Comparison of ENCODE assay signal across 21 cellular contexts in the genomic region with DNA sequence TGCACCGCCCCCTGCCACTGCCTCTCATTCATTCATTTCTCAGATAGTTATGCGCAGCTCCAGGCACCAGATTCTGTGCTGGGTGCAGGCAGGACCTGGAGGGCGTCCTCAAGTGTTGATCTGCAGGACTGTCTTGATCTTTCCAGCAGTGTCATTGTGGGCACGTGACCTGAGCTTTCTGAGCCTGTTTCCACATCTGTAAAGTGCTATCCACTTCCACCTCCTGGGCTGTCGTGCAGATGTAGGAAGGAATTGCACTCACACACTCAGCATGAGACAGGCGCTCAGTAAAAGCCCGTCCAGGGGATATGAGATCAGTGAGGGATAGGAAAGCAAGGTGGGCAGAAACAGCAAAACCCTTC. TPM values are rescaled to one million over a fixed set of nuclear protein-coding genes. Genes with fewer than 3 reads are reported as not detected.
DNase-seq lines count a peak whose midpoint lies in the region; ATAC-seq and TF ChIP-seq lines count a peak whose summit lies in the region.
"Had no signal": no experiment of that assay in that cellular context is flagged by ENCODE, and none has a peak within 500 bp of the region (broad histone marks: within the 10 kb centered on the region; RNA-seq: fewer than 3 reads in every experiment).

No MANE protein-coding gene starts in this region.

- H2BK120ac ChIP-seq in trophoblast cell (ENCODE audit: insufficient read depth, low read length, poor library complexity) = no peak overlapping the region

- no peak overlapping the region for H3K18ac ChIP-seq in trophoblast cell (ENCODE audit: low read length)

- DNase-seq in CD14-positive monocyte (ENCODE audit: low spot score) (peak; percentile 73), mucosa of descending colon (peak in 1 of 3 donors; percentile 15), neural progenitor cell (ENCODE audit: low spot score) (no peak), trophoblast cell (no peak), NCI-H446 treated with DMSO at 0.1 percent for 48 hours (lab: John Stamatoyannopoulos, UW) (no peak)
- DNase-seq in activated CD8-positive, alpha-beta T cell treated with anti-CD3 and anti-CD28 coated beads for 36 hours = no peak
- DNase-seq in activated CD8-positive, alpha-beta memory T cell treated with anti-CD3 and anti-CD28 coated beads, Interleukin-2, amount 10 ng/mL, durations not matched to agents 7 days and 5 days = no peak
- DNase-seq: NCI-H146, RPMI8226, testis, WERI-Rb-1 had no signal

- H3K27me3 Mint-ChIP-seq in CD14-positive monocyte (ENCODE audit: low read depth in 3 of 3) = peaks cover 0 to 2% (median 0%) of the 10 kb centered on the region in 3 donors
- no peaks in the 10 kb centered on the region for H3K27me3 Mint-ChIP-seq in activated CD8-positive, alpha-beta T cell treated with anti-CD3 and anti-CD28 coated beads for 36 hours
- H3K27me3 Mint-ChIP-seq in activated CD8-positive, alpha-beta memory T cell treated with anti-CD3 and anti-CD28 coated beads, Interleukin-2, amount 10 ng/mL, durations not matched to agents 7 days and 5 days = no peaks in the 10 kb centered on the region
- H3K27me3 Mint-ChIP-seq in neural progenitor cell (ENCODE audit: insufficient read depth, low read depth) = peaks cover 4% of the 10 kb centered on the region
- H3K27me3 Mint-ChIP-seq: progenitor cell of endocrine pancreas, T-cell had no signal

- CTCF ChIA-PET in activated CD8-positive, alpha-beta T cell treated with anti-CD3 and anti-CD28 coated beads for 36 hours (lab: Charles Lee) = interaction anchor here (1.3 to 1.7 kb wide), 2 partner anchors 10 to 23 kb away, joined by 5 to 9 read pairs; a partner anchor contains a TSS
- CTCF ChIA-PET in activated CD8-positive, alpha-beta memory T cell treated with anti-CD3 and anti-CD28 coated beads, Interleukin-2, amount 10 ng/mL, durations not matched to agents 7 days and 5 days (lab: Charles Lee) = interaction anchor here (1.0 to 2.2 kb wide), 6 partner anchors 10 to 77 kb away, joined by 3 to 7 read pairs (median 4); no protein-coding TSS in a partner anchor

- H3K36me3 ChIP-seq in KOPT-K1 (ENCODE audit: insufficient read depth, low read length) (peaks cover 93% of the 10 kb centered on the region), mucosa of descending colon (ENCODE audit: low read depth) (peaks cover 12% of the 10 kb centered on the region), neural progenitor cell (no peaks in the 10 kb centered on the region), trophoblast cell (ENCODE audit: control insufficient read depth in 1 of 2, insufficient read depth in 2 of 2, low read length in 2 of 2) (peaks cover 76 to 81% of the 10 kb centered on the region in 2 experiments)

- H3K27ac Mint-ChIP-seq in CD14-positive monocyte (peak overlapping the region; percentile 96 to 98 (median 98)), neural progenitor cell (no peak overlapping the region)
- peak overlapping the region; percentile 62 for H3K27ac Mint-ChIP-seq in activated CD8-positive, alpha-beta T cell treated with anti-CD3 and anti-CD28 coated beads for 36 hours
- no peak overlapping the region for H3K27ac Mint-ChIP-seq in activated CD8-positive, alpha-beta memory T cell treated with anti-CD3 and anti-CD28 coated beads, Interleukin-2, amount 10 ng/mL, durations not matched to agents 7 days and 5 days
- H3K27ac Mint-ChIP-seq: progenitor cell of endocrine pancreas had no signal

- TF ChIP-seq CTCF in CD14-positive monocyte (IDR thresholded peaks at IDR 0.05) (no peak), mucosa of descending colon (IDR thresholded peaks at IDR 0.05) (no peak), neural progenitor cell (IDR thresholded peaks at IDR 0.05) (no peak)
- TF ChIP-seq CTCF in activated CD8-positive, alpha-beta T cell treated with anti-CD3 and anti-CD28 coated beads for 36 hours (IDR thresholded peaks at IDR 0.05) = no peak

- H3K9me3 ChIP-seq in KOPT-K1 (ENCODE audit: insufficient read depth, low read length, poor library complexity, severe bottlenecking) (no peaks in the 10 kb centered on the region), mucosa of descending colon (no peaks in the 10 kb centered on the region), neural progenitor cell (ENCODE audit: low read depth) (no peaks in the 10 kb centered on the region), trophoblast cell (ENCODE audit: insufficient read depth, low read depth, low read length) (no peaks in the 10 kb centered on the region)
- H3K9me3 ChIP-seq: HAP-1, testis had no signal

- H4K8ac ChIP-seq in trophoblast cell (ENCODE audit: low read depth, low read length) = no peak overlapping the region

- H3K4me1 Mint-ChIP-seq in CD14-positive monocyte (peaks cover 37% of the 10 kb centered on the region), neural progenitor cell (no peaks in the 10 kb centered on the region)
- H3K4me1 Mint-ChIP-seq in activated CD8-positive, alpha-beta T cell treated with anti-CD3 and anti-CD28 coated beads for 36 hours (ENCODE audit: low read depth) = peaks cover 10% of the 10 kb centered on the region
- peaks cover 15% of the 10 kb centered on the region for H3K4me1 Mint-ChIP-seq in activated CD8-positive, alpha-beta memory T cell treated with anti-CD3 and anti-CD28 coated beads, Interleukin-2, amount 10 ng/mL, durations not matched to agents 7 days and 5 days

- H3K23ac ChIP-seq in trophoblast cell (ENCODE audit: low read length) = no peak overlapping the region

- H3K4ac ChIP-seq in trophoblast cell (ENCODE audit: low read depth, low read length) = no peak overlapping the region

- no peak overlapping the region for H3K14ac ChIP-seq in trophoblast cell (ENCODE audit: low read length)

- no peaks in the 10 kb centered on the region for H4K20me1 ChIP-seq in neural progenitor cell (ENCODE audit: low read depth)

- H3K36me3 Mint-ChIP-seq in CD14-positive monocyte (peaks cover 83 to 89% of the 10 kb centered on the region in 2 donors), neural progenitor cell (peaks cover 50% of the 10 kb centered on the region)
- peaks cover 61% of the 10 kb centered on the region for H3K36me3 Mint-ChIP-seq in activated CD8-positive, alpha-beta T cell treated with anti-CD3 and anti-CD28 coated beads for 36 hours (ENCODE audit: low read depth)
- H3K36me3 Mint-ChIP-seq in activated CD8-positive, alpha-beta memory T cell treated with anti-CD3 and anti-CD28 coated beads, Interleukin-2, amount 10 ng/mL, durations not matched to agents 7 days and 5 days = peaks cover 44% of the 10 kb centered on the region

- no peaks in the 10 kb centered on the region for H3K79me1 ChIP-seq in trophoblast cell (ENCODE audit: low read length)

- no peak overlapping the region for H2AK5ac ChIP-seq in trophoblast cell (ENCODE audit: low read length)

- H2BK12ac ChIP-seq in trophoblast cell (ENCODE audit: low read length) = no peak overlapping the region

- no peak for ATAC-seq in activated CD8-positive, alpha-beta T cell treated with anti-CD3 and anti-CD28 coated beads for 36 hours
- peak; percentile 37 for ATAC-seq in mucosa of descending colon
- no peak for ATAC-seq in activated CD8-positive, alpha-beta memory T cell treated with anti-CD3 and anti-CD28 coated beads, Interleukin-2, amount 10 ng/mL, durations not matched to agents 7 days and 5 days
- ATAC-seq: esophagus mucosa had no signal

- no peaks in the 10 kb centered on the region for H3K9me3 Mint-ChIP-seq in CD14-positive monocyte
- no peaks in the 10 kb centered on the region for H3K9me3 Mint-ChIP-seq in activated CD8-positive, alpha-beta T cell treated with anti-CD3 and anti-CD28 coated beads for 36 hours
- H3K9me3 Mint-ChIP-seq in activated CD8-positive, alpha-beta memory T cell treated with anti-CD3 and anti-CD28 coated beads, Interleukin-2, amount 10 ng/mL, durations not matched to agents 7 days and 5 days (ENCODE audit: low read depth) = no peaks in the 10 kb centered on the region
- H3K9me3 Mint-ChIP-seq in neural progenitor cell = no peaks in the 10 kb centered on the region
- H3K9me3 Mint-ChIP-seq: activated T-helper 2 cell treated with anti-CD3 and anti-CD28 coated beads, Interferon-gamma antibody, Interleukin-2, Interleukin-4, amounts not matched to agents 10 μg/mL and 5 μg/mL and 100 μg/mL, durations not matched to agents 14 hours and 24 hours and 36 hours; T-cell had no signal

- H3K79me2 ChIP-seq in neural progenitor cell (ENCODE audit: low read depth) (no peaks in the 10 kb centered on the region), trophoblast cell (ENCODE audit: control insufficient read depth, insufficient read depth, low read length, poor library complexity) (no peaks in the 10 kb centered on the region)

- H2BK5ac ChIP-seq in trophoblast cell (ENCODE audit: low read depth, low read length, poor library complexity) = no peak overlapping the region

- H3K4me3 ChIP-seq in mucosa of descending colon = no peak overlapping the region
- H3K4me3 ChIP-seq in neural progenitor cell = no peak overlapping the region
- H3K4me3 ChIP-seq in trophoblast cell (ENCODE audit: low read depth, low read length) = no peak overlapping the region
- H3K4me3 ChIP-seq: cardiac muscle cell, HAP-1, testis had no signal

- peak overlapping the region; percentile 41 for H3K27ac ChIP-seq in KOPT-K1 (ENCODE audit: low read depth, low read length, poor library complexity, severe bottlenecking)
- no peak overlapping the region for H3K27ac ChIP-seq in neural progenitor cell
- H3K27ac ChIP-seq in trophoblast cell (ENCODE audit: low read depth, low read length) = no peak overlapping the region
- H3K27ac ChIP-seq: cardiac muscle cell, KMS-11, testis, WERI-Rb-1 had no signal

- WGBS in trophoblast cell (ENCODE audit: extremely low coverage, insufficient coverage, insufficient read length) = no CpG with 5 or more reads among the region's 7 CpGs

- peaks cover 6% of the 10 kb centered on the region for H3F3A ChIP-seq in neural progenitor cell (ENCODE audit: low read depth)

- H3K9ac ChIP-seq in neural progenitor cell (no peak overlapping the region), trophoblast cell (ENCODE audit: low read length) (no peak overlapping the region)
- H3K9ac ChIP-seq: KMS-11 had no signal

- intact Hi-C loops in CD14-positive monocyte (cut with micrococcal nuclease) = loop anchor here in 1 of 2 donors (5.0 kb wide), 1 partner anchor 77 kb away; no protein-coding TSS in a partner anchor
- intact Hi-C loops in activated CD8-positive, alpha-beta T cell treated with anti-CD3 and anti-CD28 coated beads for 36 hours (cut with micrococcal nuclease) = no loop called here
- intact Hi-C loops in mucosa of descending colon (cut with DNase I, micrococcal nuclease) = no loop called here

- no peak overlapping the region for H4K91ac ChIP-seq in trophoblast cell (ENCODE audit: low read depth, low read length)

- POLR2A ChIA-PET in activated CD8-positive, alpha-beta T cell treated with anti-CD3 and anti-CD28 coated beads for 36 hours (lab: Charles Lee) = no interaction called here

- H3K4me1 ChIP-seq in mucosa of descending colon (ENCODE audit: low read depth) (no peaks in the 10 kb centered on the region), neural progenitor cell (no peaks in the 10 kb centered on the region), trophoblast cell (ENCODE audit: control insufficient read depth in 1 of 2, insufficient read depth in 2 of 2, low read length in 2 of 2) (no peaks in the 10 kb centered on the region)
- H3K4me1 ChIP-seq: HAP-1, testis had no signal

- no peak overlapping the region for H4K12ac ChIP-seq in trophoblast cell (ENCODE audit: low read depth, low read length)

- no peaks in the 10 kb centered on the region for H3K27me3 ChIP-seq in neural progenitor cell
- H3K27me3 ChIP-seq in trophoblast cell (ENCODE audit: insufficient read depth, low read length) = no peaks in the 10 kb centered on the region
- H3K27me3 ChIP-seq: cardiac muscle cell, testis had no signal

- no peak overlapping the region for H2AFZ ChIP-seq in neural progenitor cell (replicated peaks)
- no peak overlapping the region for H2AFZ ChIP-seq in trophoblast cell (ENCODE audit: insufficient read depth, low read length, poor library complexity)

- H3K4me3 Mint-ChIP-seq in CD14-positive monocyte (peak overlapping the region; percentile 75 to 94), neural progenitor cell (no peak overlapping the region)
- H3K4me3 Mint-ChIP-seq in activated CD8-positive, alpha-beta T cell treated with anti-CD3 and anti-CD28 coated beads for 36 hours = no peak overlapping the region
- H3K4me3 Mint-ChIP-seq in activated CD8-positive, alpha-beta memory T cell treated with anti-CD3 and anti-CD28 coated beads, Interleukin-2, amount 10 ng/mL, durations not matched to agents 7 days and 5 days = no peak overlapping the region

- H3K4me2 ChIP-seq in neural progenitor cell (no peak overlapping the region), trophoblast cell (ENCODE audit: low read length) (no peak overlapping the region)
- H3K4me2 ChIP-seq: KMS-11 had no signal

RNA-seq across cellular contexts. Expression of a gene that starts 22.6 kb away (rescaled TPM):
- 10 to 100 TPM; 36.0 to 44.0 TPM for polyA plus RNA-seq in CD14-positive monocyte
- total RNA-seq in activated CD8-positive, alpha-beta T cell treated with anti-CD3 and anti-CD28 coated beads for 36 hours = 10 to 100 TPM; 31.7 to 31.9 TPM
- total RNA-seq in mucosa of descending colon (10 to 100 TPM; 24.1 to 41.0 (median 30.8) TPM), neural progenitor cell (ENCODE audit: low replicate concordance) (41.1 and 54.8 TPM in 2 replicates)
- total RNA-seq in activated CD8-positive, alpha-beta memory T cell treated with anti-CD3 and anti-CD28 coated beads, Interleukin-2, amount 10 ng/mL, durations not matched to agents 7 days and 5 days = 10 to 100 TPM; 29.5 to 40.0 TPM
- polyA plus RNA-seq in trophoblast cell (2013) = 21.8 and 25.3 TPM in 2 replicates

RNA-seq across cellular contexts. Expression of a gene that starts 30.3 kb away (rescaled TPM):
- 1 to 10 TPM; 4.9 to 8.7 TPM for polyA plus RNA-seq in CD14-positive monocyte
- 1 to 10 TPM; 5.1 TPM for total RNA-seq in activated CD8-positive, alpha-beta T cell treated with anti-CD3 and anti-CD28 coated beads for 36 hours
- total RNA-seq in mucosa of descending colon (10 to 100 TPM; 12.1 to 25.5 (median 16.5) TPM), neural progenitor cell (ENCODE audit: low replicate concordance) (7.3 and 7.9 TPM in 2 replicates)
- total RNA-seq in activated CD8-positive, alpha-beta memory T cell treated with anti-CD3 and anti-CD28 coated beads, Interleukin-2, amount 10 ng/mL, durations not matched to agents 7 days and 5 days = 1 to 10 TPM; 4.0 to 7.8 TPM
- 2.5 and 2.6 TPM in 2 replicates for polyA plus RNA-seq in trophoblast cell (2013)

RNA-seq across cellular contexts. Expression of a gene that starts 53.8 kb away (rescaled TPM):
- not detected for polyA plus RNA-seq in CD14-positive monocyte
- not detected for total RNA-seq in activated CD8-positive, alpha-beta T cell treated with anti-CD3 and anti-CD28 coated beads for 36 hours
- total RNA-seq in mucosa of descending colon = under 1 TPM in 1 of 3 donors, not detected in 2; 0.60 TPM
- not detected for total RNA-seq in activated CD8-positive, alpha-beta memory T cell treated with anti-CD3 and anti-CD28 coated beads, Interleukin-2, amount 10 ng/mL, durations not matched to agents 7 days and 5 days
- total RNA-seq in neural progenitor cell (ENCODE audit: low replicate concordance) = 1.3 TPM in 1 of 2 replicates, not detected in the other
- not detected in 2 replicates for polyA plus RNA-seq in trophoblast cell (2013)
- total RNA-seq: activated CD8-positive, alpha-beta memory T cell treated with anti-CD3 and anti-CD28 coated beads for 36 hours; activated T-helper 2 cell treated with anti-CD3 and anti-CD28 coated beads, Interferon-gamma antibody, Interleukin-2, Interleukin-4, amounts not matched to agents 10 μg/mL and 5 μg/mL and 100 μg/mL, durations not matched to agents 14 hours and 24 hours and 36 hours; cardiac muscle cell; esophagus mucosa; myocyte; T-cell; testis had no signal
- polyA plus RNA-seq: cardiac muscle cell had no signal

Comparison
In these comparisons a context has a peak if more than half of its experiments do, and no peak if none do; other contexts are left out.
1. H3K27ac Mint-ChIP-seq: peak in CD14-positive monocyte (7 of 7) and activated CD8-positive, alpha-beta T cell treated with anti-CD3 and anti-CD28 coated beads for 36 hours (single experiment); none in activated CD8-positive, alpha-beta memory T cell treated with anti-CD3 and anti-CD28 coated beads, Interleukin-2, amount 10 ng/mL, durations not matched to agents 7 days and 5 days (single experiment) and neural progenitor cell (single experiment).
2. H3K4me3 Mint-ChIP-seq: peak in CD14-positive monocyte (2 of 2); none in activated CD8-positive, alpha-beta T cell treated with anti-CD3 and anti-CD28 coated beads for 36 hours (single experiment), activated CD8-positive, alpha-beta memory T cell treated with anti-CD3 and anti-CD28 coated beads, Interleukin-2, amount 10 ng/mL, durations not matched to agents 7 days and 5 days (single experiment) and neural progenitor cell (single experiment).